ENCODE assay signal across 8 cellular contexts in genomic region chr4:57110635-57111546, GRCh38. TPM values are rescaled to one million over a fixed set of nuclear protein-coding genes. Genes with fewer than 3 reads are reported as not detected.
DNase-seq lines count a peak whose midpoint lies in the region; ATAC-seq lines count a peak whose summit lies in the region.

No MANE protein-coding gene starts in this region.

- peak overlapping the region; percentile 51 for H3K9ac ChIP-seq in SK-N-MC (ENCODE audit: insufficient read length)
- H3K9ac ChIP-seq in duodenal mucosa (ENCODE audit: low read depth in 1 of 2, low read length in 2 of 2): peak overlapping the region; percentile 39 to 51

- no peaks in the 10 kb centered on the region for H3K36me3 Mint-ChIP-seq in activated CD4-positive, alpha-beta T cell treated with anti-CD3 and anti-CD28 coated beads for 36 hours (ENCODE audit: low read depth)
- H3K36me3 Mint-ChIP-seq in stimulated activated memory B cell treated with anti-CD40 and anti-IgM and Interleukin-4, amounts not matched to agents 10 μg/mL and 1 μg/mL and 100 μg/mL, for 72 hours: no peaks in the 10 kb centered on the region

- H3K9me3 ChIP-seq in SK-N-MC (ENCODE audit: low read depth, low read length) (no peaks in the 10 kb centered on the region), duodenal mucosa (ENCODE audit: control insufficient read depth in 1 of 2, low read length in 2 of 2) (no peaks in the 10 kb centered on the region)

- DNase-seq in activated CD4-positive, alpha-beta T cell treated with anti-CD3 and anti-CD28 coated beads for 36 hours: peak; percentile 6
- DNase-seq in activated CD4-positive, alpha-beta T cell treated with anti-CD3 and anti-CD28 coated beads, Interleukin-2, amount 50 U/mL, for 1 hour: no peak
- DNase-seq in SK-N-MC (ENCODE audit: low read depth, low spot score) (no peak), left colon (peak; percentile 19 to 41), NCI-H2171 treated with DMSO at 0.1 percent for 48 hours (lab: John Stamatoyannopoulos, UW) (no peak)

- peaks cover 9% of the 10 kb centered on the region for H3K4me1 Mint-ChIP-seq in activated CD4-positive, alpha-beta T cell treated with anti-CD3 and anti-CD28 coated beads for 36 hours
- H3K4me1 Mint-ChIP-seq in stimulated activated memory B cell treated with anti-CD40 and anti-IgM and Interleukin-4, amounts not matched to agents 10 μg/mL and 1 μg/mL and 100 μg/mL, for 72 hours: peaks cover 22% of the 10 kb centered on the region

- H3K4me1 ChIP-seq in duodenal mucosa (ENCODE audit: control insufficient read depth in 1 of 2, insufficient read depth in 2 of 2, low read length in 2 of 2): peaks cover 6 to 11% of the 10 kb centered on the region in 2 donors

- POLR2A ChIA-PET in activated CD4-positive, alpha-beta T cell treated with anti-CD3 and anti-CD28 coated beads for 36 hours (lab: Charles Lee): no interaction called here

- peak overlapping the region; percentile 59; the same call in 1 of the 2 replicates for H3K27ac ChIP-seq in SK-N-MC
- peak overlapping the region; percentile 85 for H3K27ac ChIP-seq in duodenal mucosa (ENCODE audit: low read depth, low read length)

- H3K4me3 ChIP-seq in SK-N-MC (peak overlapping the region; percentile 82), duodenal mucosa (ENCODE audit: low read depth in 1 of 2, low read length in 2 of 2) (peak overlapping the region; percentile 55 to 65)

- no peak overlapping the region for H3K27ac Mint-ChIP-seq in activated CD4-positive, alpha-beta T cell treated with anti-CD3 and anti-CD28 coated beads for 36 hours
- H3K27ac Mint-ChIP-seq in stimulated activated memory B cell treated with anti-CD40 and anti-IgM and Interleukin-4, amounts not matched to agents 10 μg/mL and 1 μg/mL and 100 μg/mL, for 72 hours: peak overlapping the region; percentile 39

- H3K9me3 Mint-ChIP-seq in activated CD4-positive, alpha-beta T cell treated with anti-CD3 and anti-CD28 coated beads for 36 hours (ENCODE audit: low read depth): no peaks in the 10 kb centered on the region
- no peaks in the 10 kb centered on the region for H3K9me3 Mint-ChIP-seq in stimulated activated memory B cell treated with anti-CD40 and anti-IgM and Interleukin-4, amounts not matched to agents 10 μg/mL and 1 μg/mL and 100 μg/mL, for 72 hours

- intact Hi-C loops in activated CD4-positive, alpha-beta T cell treated with anti-CD3 and anti-CD28 coated beads for 36 hours (cut with DNase I, micrococcal nuclease): no loop called here
- intact Hi-C loops in left colon (cut with DNase I, micrococcal nuclease): loop anchor here in 1 of 2 donors (5.0 kb wide), 1 partner anchor 69 kb away; no protein-coding TSS in a partner anchor

- CTCF ChIA-PET in activated CD4-positive, alpha-beta T cell treated with anti-CD3 and anti-CD28 coated beads for 36 hours (lab: Charles Lee): interaction anchor here (0.6 to 1.5 kb wide), 3 partner anchors 10 to 151 kb away, joined by 3 to 7 read pairs (median 3); no protein-coding TSS in a partner anchor

- ATAC-seq in activated CD4-positive, alpha-beta T cell treated with anti-CD3 and anti-CD28 coated beads for 36 hours: peak; percentile 12
- ATAC-seq in HG02981 (IDR thresholded peaks at IDR 0.05; ENCODE audit: unreplicated experiment) (peak; percentile 51), left colon (peak; percentile 43)
- ATAC-seq in stimulated activated memory B cell treated with anti-CD40 and anti-IgM and Interleukin-4, amounts not matched to agents 10 μg/mL and 1 μg/mL and 100 μg/mL, for 72 hours: peak; percentile 53

- H3K4me3 Mint-ChIP-seq in activated CD4-positive, alpha-beta T cell treated with anti-CD3 and anti-CD28 coated beads for 36 hours: peak overlapping the region; percentile 68
- H3K4me3 Mint-ChIP-seq in stimulated activated memory B cell treated with anti-CD40 and anti-IgM and Interleukin-4, amounts not matched to agents 10 μg/mL and 1 μg/mL and 100 μg/mL, for 72 hours: peak overlapping the region; percentile 83

- no peaks in the 10 kb centered on the region for H3K36me3 ChIP-seq in SK-N-MC (ENCODE audit: insufficient read depth, low read length)
- H3K36me3 ChIP-seq in duodenal mucosa (ENCODE audit: control insufficient read depth in 1 of 2, insufficient read depth in 2 of 2, low read length in 2 of 2): no peaks in the 10 kb centered on the region

- peaks cover 48% of the 10 kb centered on the region for H3K27me3 Mint-ChIP-seq in activated CD4-positive, alpha-beta T cell treated with anti-CD3 and anti-CD28 coated beads for 36 hours
- H3K27me3 Mint-ChIP-seq in stimulated activated memory B cell treated with anti-CD40 and anti-IgM and Interleukin-4, amounts not matched to agents 10 μg/mL and 1 μg/mL and 100 μg/mL, for 72 hours: peaks cover 89% of the 10 kb centered on the region

- H3K27me3 ChIP-seq in duodenal mucosa (ENCODE audit: control insufficient read depth in 1 of 2, insufficient read depth in 2 of 2, low read length in 2 of 2): peaks cover 11 to 12% of the 10 kb centered on the region in 2 donors

RNA-seq across cellular contexts. Expression of gene IGFBP7, which starts 0.7 kb away (rescaled TPM):
- not detected for total RNA-seq in activated CD4-positive, alpha-beta T cell treated with anti-CD3 and anti-CD28 coated beads for 36 hours
- total RNA-seq in left colon: 10 to 100 TPM; 55.3 to 98.0 TPM

Comparison
In these comparisons a context has a peak if more than half of its experiments do, and no peak if none do; other contexts are left out.
1. DNase-seq: peak in activated CD4-positive, alpha-beta T cell treated with anti-CD3 and anti-CD28 coated beads for 36 hours (single experiment) and left colon (2 of 2); none in activated CD4-positive, alpha-beta T cell treated with anti-CD3 and anti-CD28 coated beads, Interleukin-2, amount 50 U/mL, for 1 hour (single experiment), SK-N-MC (single experiment) and NCI-H2171 treated with DMSO at 0.1 percent for 48 hours (single experiment).
2. RNA of gene IGFBP7, which starts 0.7 kb away (total RNA-seq): 55.3 to 98.0 TPM in left colon; not detected in activated CD4-positive, alpha-beta T cell treated with anti-CD3 and anti-CD28 coated beads for 36 hours; every median in the first group is over 10 times any median in the second.
3. Peak in every context shown above with its lines, with median percentiles within 50 percentile points of each other: ATAC-seq.